ENCODE assay signal across 9 cellular contexts in genomic region chr11:48066881-48067800, GRCh38.
A peak's percentile ranks its signal among the peaks of the same experiment; 100 is the strongest.
DNase-seq lines count a peak whose midpoint lies in the region; ATAC-seq and TF ChIP-seq lines count a peak whose summit lies in the region.
"Had no signal": no experiment of that assay in that cellular context is flagged by ENCODE, and none has a peak within 500 bp of the region (broad histone marks: within the 10 kb centered on the region; RNA-seq: fewer than 3 reads in every experiment).

No MANE protein-coding gene starts in this region.

- no peaks in the 10 kb centered on the region for H3K9me3 ChIP-seq in upper lobe of left lung

- DNase-seq in Right ventricle myocardium inferior (ENCODE audit: missing footprints) (no peak), cardiac septum (ENCODE audit: low spot score) (no peak), astrocyte of the spinal cord (ENCODE audit: low read depth, low spot score) (peak; percentile 71), medulla oblongata (ENCODE audit: extremely low spot score) (peak; percentile 55), upper lobe of left lung (peak in 1 of 2 donors; percentile 36), NCI-H2107 (lab: John Stamatoyannopoulos, UW) (no peak)
- DNase-seq in activated CD4-positive, CD25-positive, alpha-beta regulatory T cell treated with anti-CD3 and anti-CD28 coated beads, Interleukin-2, amount 50 U/mL, for 72 hours, result no peak
- DNase-seq: stimulated activated CD4-positive, alpha-beta T cell treated with anti-CD3 and anti-CD28 coated beads, Interleukin-2, amount 100 ng/mL, for 48 hours had no signal

- intact Hi-C loops in Right ventricle myocardium inferior (cut with DNase I), result no loop called here
- intact Hi-C loops in cardiac septum (cut with DNase I), result no loop called here

- WGBS in upper lobe of left lung, 2 donors, result 53 to 55% methylated on average over 10 of the region's 10 CpGs

- peaks cover 13 to 36% (median 24%) of the 10 kb centered on the region in 4 donors for H3K4me1 ChIP-seq in upper lobe of left lung

- ATAC-seq in Right ventricle myocardium inferior (peak; percentile 37), upper lobe of left lung (ENCODE audit: low FRiP score in 2 of 2) (peak in 1 of 2 donors; percentile 54), GM18867 (IDR thresholded peaks at IDR 0.05; ENCODE audit: unreplicated experiment) (no peak)

- H3K27ac ChIP-seq in upper lobe of left lung, result peak overlapping the region in 3 of 4 donors; percentile 8 to 70 (median 53)

- TF ChIP-seq POLR2A in upper lobe of left lung (IDR thresholded peaks at IDR 0.05), result no peak

- H3K27me3 ChIP-seq in upper lobe of left lung, result no peaks in the 10 kb centered on the region

- in situ Hi-C loops in astrocyte of the spinal cord (cut with HindIII; ENCODE audit: low sequenced_read_pairs), result no loop called here

- H3K36me3 ChIP-seq in upper lobe of left lung, result peaks cover 0 to 4% (median 0%) of the 10 kb centered on the region in 4 donors

- H3K4me3 ChIP-seq in astrocyte of the spinal cord (ENCODE audit: low read depth, low read length), result no peak overlapping the region
- peak overlapping the region in 1 of 4 donors; percentile 11 for H3K4me3 ChIP-seq in upper lobe of left lung

- no peak for TF ChIP-seq EP300 in upper lobe of left lung (IDR thresholded peaks at IDR 0.05)

- TF ChIP-seq CTCF in astrocyte of the spinal cord (IDR thresholded peaks at IDR 0.05; ENCODE audit: low read depth, low read length) (no peak), upper lobe of left lung (IDR thresholded peaks at IDR 0.05) (no peak)

Comparison
In these comparisons a context has a peak if more than half of its experiments do, and no peak if none do; other contexts are left out.
1. DNase-seq: peak in astrocyte of the spinal cord (single experiment) and medulla oblongata (single experiment); none in Right ventricle myocardium inferior (single experiment), cardiac septum (single experiment), NCI-H2107 (single experiment) and activated CD4-positive, CD25-positive, alpha-beta regulatory T cell treated with anti-CD3 and anti-CD28 coated beads, Interleukin-2, amount 50 U/mL, for 72 hours (single experiment).